In genomic region chr22:23565288-23565941, GRCh38 we compare ENCODE assay signal across 1 cellular context.
TF ChIP-seq lines count a peak whose summit lies in the region.

No MANE protein-coding gene starts in this region.

TF ChIP-seq in HepG2, 621 proteins besides CTCF, POLR2A, EP300 and RAD21 (continued from another document):
- TF ChIP-seq GMEB1 (CRISPR knock-in tag; IDR thresholded peaks at IDR 0.05; ENCODE audit: borderline replicate concordance) = 0 out of 2 replicates have a peak, but pooled peaks have one; percentile 32
- no peak for TF ChIP-seq BHLHE40 (IDR thresholded peaks at IDR 0.05; ENCODE audit: low read length)
- no peak for TF ChIP-seq IRF9 (CRISPR knock-in tag; IDR thresholded peaks at IDR 0.05; ENCODE audit: borderline replicate concordance)
- TF ChIP-seq KDM5B (CRISPR knock-in tag; IDR thresholded peaks at IDR 0.05; ENCODE audit: borderline replicate concordance) = peak; percentile 69; the same call in 1 of the 2 replicates
- no peak for TF ChIP-seq SAP130 (CRISPR knock-in tag; IDR thresholded peaks at IDR 0.05; ENCODE audit: low read depth)
- 0 out of 2 replicates have a peak, but pooled peaks have one; percentile 8 for TF ChIP-seq TBX2 (CRISPR knock-in tag; IDR thresholded peaks at IDR 0.05; ENCODE audit: borderline replicate concordance)
- TF ChIP-seq ESRRA (CRISPR knock-in tag; IDR thresholded peaks at IDR 0.05; ENCODE audit: low read depth) = 0 out of 2 replicates have a peak, but pooled peaks have one; percentile 30
- TF ChIP-seq ZNF776 (CRISPR knock-in tag; IDR thresholded peaks at IDR 0.05) = peak; percentile 16; the same call in 1 of the 2 replicates
- TF ChIP-seq ZNF768 (CRISPR knock-in tag; IDR thresholded peaks at IDR 0.05) = peak; percentile 9; the same call in 1 of the 2 replicates
- peak; percentile 26; the same call in 1 of the 2 replicates for TF ChIP-seq ZBTB4 (CRISPR knock-in tag; IDR thresholded peaks at IDR 0.05; ENCODE audit: borderline replicate concordance)
- TF ChIP-seq KLF12 (CRISPR knock-in tag; IDR thresholded peaks at IDR 0.05; ENCODE audit: borderline replicate concordance) = no peak
- 0 out of 2 replicates have a peak, but pooled peaks have one; percentile 6 for TF ChIP-seq GABPB1 (CRISPR knock-in tag; IDR thresholded peaks at IDR 0.05)
- TF ChIP-seq ZNF703 (CRISPR knock-in tag; IDR thresholded peaks at IDR 0.05; ENCODE audit: borderline replicate concordance) = peak; percentile 31; the same call in 1 of the 2 replicates
- TF ChIP-seq XRCC5 (optimal IDR thresholded peaks at IDR 0.05; ENCODE audit: low read length) = no peak
- no peak for TF ChIP-seq REPIN1 (CRISPR knock-in tag; IDR thresholded peaks at IDR 0.05; ENCODE audit: borderline replicate concordance, low read depth)
- TF ChIP-seq ZNF142 (CRISPR knock-in tag; IDR thresholded peaks at IDR 0.05) = no peak
- TF ChIP-seq ZNF235 (CRISPR knock-in tag; IDR thresholded peaks at IDR 0.05; ENCODE audit: borderline replicate concordance) = peak; percentile 32; the same call in 1 of the 2 replicates
- no peak for TF ChIP-seq BRD4 (CRISPR knock-in tag; IDR thresholded peaks at IDR 0.05)
- TF ChIP-seq ZNF639 (CRISPR knock-in tag; conservative IDR thresholded peaks at IDR 0.05) = no peak
- peak; percentile 9; the same call in 1 of the 2 replicates for TF ChIP-seq ZNF292 (CRISPR knock-in tag; IDR thresholded peaks at IDR 0.05; ENCODE audit: borderline replicate concordance, low read depth)
- no peak for TF ChIP-seq NFAT5 (CRISPR knock-in tag; IDR thresholded peaks at IDR 0.05)
